ENCODE assay signal across 15 cellular contexts in the genomic region with DNA sequence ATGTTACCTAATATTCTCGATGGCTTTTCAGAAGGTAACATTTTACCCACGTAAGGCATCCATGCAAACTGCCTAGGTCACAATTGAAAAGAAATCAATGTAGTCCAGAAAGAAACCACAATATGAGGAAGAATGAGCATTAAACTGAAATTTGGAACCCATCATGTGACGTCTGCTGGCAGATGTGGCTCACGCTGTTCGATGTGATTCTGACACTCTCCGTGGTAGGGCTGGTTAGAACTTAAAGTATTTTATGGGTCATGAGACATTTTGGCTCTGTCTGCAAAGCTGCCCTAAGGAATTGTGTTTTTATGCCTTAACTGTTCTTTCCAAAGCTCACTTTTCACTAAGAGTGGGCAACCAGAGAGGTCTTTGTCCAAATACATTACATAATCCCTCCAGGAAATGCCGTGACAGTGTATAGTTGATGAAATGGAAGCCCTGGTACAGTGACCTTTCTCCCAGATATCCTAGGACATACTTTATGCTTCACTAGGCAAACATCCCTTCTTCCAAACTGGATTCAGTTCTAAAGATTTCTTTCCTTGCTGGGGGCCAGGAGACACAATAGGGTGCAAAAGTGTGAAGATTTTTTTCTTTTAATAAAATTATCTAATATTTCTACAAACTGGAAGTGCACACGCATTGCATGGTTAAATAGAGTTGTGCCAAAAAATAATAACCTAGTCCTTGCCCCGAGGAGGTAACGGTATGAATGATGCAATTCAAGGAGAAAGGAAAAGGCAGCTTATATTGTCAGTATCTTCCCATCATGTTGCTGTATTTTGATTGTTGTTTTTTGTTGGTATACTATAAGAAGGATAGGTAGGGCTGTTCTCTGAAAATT.
A peak's percentile ranks its signal among the peaks of the same experiment; 100 is the strongest.
DNase-seq lines count a peak whose midpoint lies in the region; ATAC-seq, FAIRE-seq and TF ChIP-seq lines count a peak whose summit lies in the region.
"Had no signal": no experiment of that assay in that cellular context is flagged by ENCODE, and none has a peak within 500 bp of the region (broad histone marks: within the 10 kb centered on the region; RNA-seq: fewer than 3 reads in every experiment).

No MANE protein-coding gene starts in this region.

- TF ChIP-seq CTCF in right atrium auricular region (IDR thresholded peaks at IDR 0.05) (no peak), bronchial epithelial cell (IDR thresholded peaks at IDR 0.05; ENCODE audit: insufficient read depth, low read length, severe bottlenecking) (no peak)

- ATAC-seq in Right ventricle myocardium superior (ENCODE audit: poor library complexity) (peak; percentile 82), HG03342 (IDR thresholded peaks at IDR 0.05; ENCODE audit: unreplicated experiment) (no peak)
- no peak for ATAC-seq in stimulated activated naive CD8-positive, alpha-beta T cell treated with anti-CD3 and anti-CD28 coated beads, Interleukin-15, Interleukin-2, amounts not matched to agents 100 U/mL and 50 U/mL, for 24 hours
- ATAC-seq: K562 had no signal

- no peak for FAIRE-seq in bronchial epithelial cell (lab: Jason Lieb, UNC)
- FAIRE-seq in HTR-8/SVneo (lab: Jason Lieb, UNC), result no peak
- FAIRE-seq: colon, K562 had no signal

- intact Hi-C loops in Right ventricle myocardium superior (cut with DNase I), result no loop called here

- H3K36me3 ChIP-seq in right atrium auricular region (no peaks in the 10 kb centered on the region), bronchial epithelial cell (ENCODE audit: control insufficient read depth, insufficient read depth, low read length) (no peaks in the 10 kb centered on the region)
- H3K36me3 ChIP-seq: heart left ventricle had no signal

- peaks cover 0 to 22% of the 10 kb centered on the region in 2 donors for H3K4me1 ChIP-seq in right atrium auricular region

- H3K27me3 ChIP-seq in right atrium auricular region, result no peaks in the 10 kb centered on the region
- no peaks in the 10 kb centered on the region for H3K27me3 ChIP-seq in bronchial epithelial cell (ENCODE audit: control insufficient read depth, insufficient read depth, low read length)
- H3K27me3 ChIP-seq: heart left ventricle had no signal

- H3K4me3 ChIP-seq in right atrium auricular region (no peak overlapping the region), bronchial epithelial cell (ENCODE audit: low read depth, low read length) (no peak overlapping the region)
- H3K4me3 ChIP-seq: K562 had no signal

- no peaks in the 10 kb centered on the region for H3K9me3 ChIP-seq in right atrium auricular region
- H3K9me3 ChIP-seq: heart left ventricle had no signal

- DNase-seq in Right ventricle myocardium superior, result no peak
- DNase-seq in right atrium auricular region (ENCODE audit: low spot score), result no peak
- DNase-seq in bronchial epithelial cell (ENCODE audit: low read depth), result peak; percentile 30
- peak; percentile 49 for DNase-seq in left kidney (ENCODE audit: low read depth, low spot score)
- DNase-seq in stimulated activated naive CD8-positive, alpha-beta T cell treated with anti-CD3 and anti-CD28 coated beads, Interleukin-15, Interleukin-2, amounts not matched to agents 100 U/mL and 50 U/mL, for 24 hours, result no peak
- no peak for DNase-seq in HTR-8/SVneo (ENCODE audit: insufficient read length, low spot score)
- DNase-seq in stimulated activated CD4-positive, alpha-beta T cell treated with anti-CD3 and anti-CD28 coated beads, Interleukin-4, amount 100 ng/mL, for 4 hours, result no peak
- DNase-seq: activated CD4-positive, CD25-positive, alpha-beta regulatory T cell treated with anti-CD3 and anti-CD28 coated beads, Interleukin-2, amount 50 U/mL, for 72 hours; activated effector memory CD4-positive, alpha-beta T cell treated with Interleukin-2 at 50 U/mL for 16 hours; GF-D8; heart left ventricle; SIG-M5 had no signal

- no peak overlapping the region for H3K27ac ChIP-seq in right atrium auricular region

Comparison
In these comparisons a context has a peak if more than half of its experiments do, and no peak if none do; other contexts are left out.
1. DNase-seq: peak in bronchial epithelial cell (single experiment) and left kidney (single experiment); none in Right ventricle myocardium superior (single experiment), right atrium auricular region (single experiment), stimulated activated naive CD8-positive, alpha-beta T cell treated with anti-CD3 and anti-CD28 coated beads, Interleukin-15, Interleukin-2, amounts not matched to agents 100 U/mL and 50 U/mL, for 24 hours (single experiment), HTR-8/SVneo (single experiment) and stimulated activated CD4-positive, alpha-beta T cell treated with anti-CD3 and anti-CD28 coated beads, Interleukin-4, amount 100 ng/mL, for 4 hours (0 of 2).